1 cellular context compared by ENCODE assay signal in genomic region chr2:55364189-55365055, GRCh38.
TF ChIP-seq lines count a peak whose summit lies in the region.

No MANE protein-coding gene starts in this region.

TF ChIP-seq in GM12878, 131 proteins besides CTCF, POLR2A, EP300 and RAD21 (continued from another document):
- TF ChIP-seq E4F1 (IDR thresholded peaks at IDR 0.05; ENCODE audit: borderline replicate concordance, partially characterized antibody) (no peak), IKZF2 (IDR thresholded peaks at IDR 0.05) (no peak), BACH1 (IDR thresholded peaks at IDR 0.05; ENCODE audit: borderline replicate concordance) (no peak)
